22 cellular contexts compared by ENCODE assay signal in the genomic region with DNA sequence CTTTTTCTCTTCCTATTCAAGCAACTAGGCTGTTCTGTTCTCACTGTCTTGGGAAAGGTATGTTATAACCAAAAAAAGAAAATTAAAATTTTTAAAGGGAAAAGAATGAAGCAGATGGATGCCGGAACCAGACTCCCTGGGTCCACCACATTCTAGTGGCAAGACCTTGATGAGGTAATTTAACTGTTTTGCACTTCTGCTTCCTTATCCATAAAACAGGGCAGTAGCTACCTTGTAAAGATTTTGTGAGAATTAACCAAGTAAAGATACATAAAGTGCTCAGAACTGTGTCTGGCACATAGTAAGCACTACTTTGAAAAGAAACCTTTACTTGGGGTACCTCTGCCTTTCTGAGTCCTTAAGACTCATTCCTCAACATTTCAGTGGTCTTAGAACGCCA. TPM values are rescaled to one million over a fixed set of nuclear protein-coding genes. Genes with fewer than 3 reads are reported as not detected.
DNase-seq lines count a peak whose midpoint lies in the region; ATAC-seq, FAIRE-seq and TF ChIP-seq lines count a peak whose summit lies in the region.
"Had no signal": no experiment of that assay in that cellular context is flagged by ENCODE, and none has a peak within 500 bp of the region (broad histone marks: within the 10 kb centered on the region; RNA-seq: fewer than 3 reads in every experiment).

No MANE protein-coding gene starts in this region.

- H3K9me3 ChIP-seq in Panc1 (ENCODE audit: control insufficient read depth, insufficient read depth, low read depth, low read length) (no peaks in the 10 kb centered on the region), mucosa of descending colon (no peaks in the 10 kb centered on the region), lower lobe of right lung (no peaks in the 10 kb centered on the region)

- H3K36me3 Mint-ChIP-seq in activated naive CD4-positive, alpha-beta T cell treated with anti-CD3 and anti-CD28 coated beads for 36 hours (ENCODE audit: low read depth) = no peaks in the 10 kb centered on the region
- H3K36me3 Mint-ChIP-seq: CD14-positive monocyte; CD4-positive, alpha-beta memory T cell had no signal

- no peaks in the 10 kb centered on the region for H3K4me1 Mint-ChIP-seq in activated naive CD4-positive, alpha-beta T cell treated with anti-CD3 and anti-CD28 coated beads for 36 hours (ENCODE audit: low read depth)
- H3K4me1 Mint-ChIP-seq: CD14-positive monocyte; CD4-positive, alpha-beta memory T cell had no signal

- no TSS peak for BruUV-seq in Panc1 (replicated peaks; lab: Mats Ljungman, UMichigan)

- no peak for DNase-seq in Panc1 (ENCODE audit: low read depth, low spot score)
- no peak for DNase-seq in mucosa of descending colon
- DNase-seq in RCC 7860 (ENCODE audit: low spot score) = no peak
- no peak for DNase-seq in SIG-M5 (lab: John Stamatoyannopoulos, UW)
- no peak for DNase-seq in activated naive CD4-positive, alpha-beta T cell treated with anti-CD3 and anti-CD28 coated beads for 36 hours
- DNase-seq in lower lobe of right lung = no peak
- DNase-seq: AML-193; CD4-positive, alpha-beta memory T cell; DMS153; DMS79; GDM1; GOT3; H7; HFFc6; IMR-90 had no signal

- H3K4me3 ChIP-seq in Panc1 (ENCODE audit: low read depth in 2 of 2, low read length in 2 of 2) (no peak overlapping the region), mucosa of descending colon (no peak overlapping the region), lower lobe of right lung (no peak overlapping the region)

- POLR2A ChIA-PET in Panc1 (lab: Charles Lee) = no interaction called here

- H3K27me3 Mint-ChIP-seq in activated naive CD4-positive, alpha-beta T cell treated with anti-CD3 and anti-CD28 coated beads for 36 hours (ENCODE audit: low read depth) = peaks cover 25% of the 10 kb centered on the region

- H3K4me3 Mint-ChIP-seq in activated naive CD4-positive, alpha-beta T cell treated with anti-CD3 and anti-CD28 coated beads for 36 hours = no peak overlapping the region
- H3K4me3 Mint-ChIP-seq: CD14-positive monocyte; CD4-positive, alpha-beta memory T cell; HFFc6 had no signal

- ATAC-seq in Panc1 (no peak), mucosa of descending colon (peak; percentile 60), lower lobe of right lung (no peak)
- ATAC-seq: HCT116 had no signal

- peak; percentile 57 for FAIRE-seq in colon (lab: Jason Lieb, UNC)
- FAIRE-seq in RCC 7860 (lab: Jason Lieb, UNC) = no peak
- FAIRE-seq: A204.1, GM12892, GM18507, HTR-8/SVneo had no signal

- no peaks in the 10 kb centered on the region for H3K9me3 Mint-ChIP-seq in activated naive CD4-positive, alpha-beta T cell treated with anti-CD3 and anti-CD28 coated beads for 36 hours
- H3K9me3 Mint-ChIP-seq: CD4-positive, alpha-beta memory T cell; HFFc6 had no signal

- intact Hi-C loops in Panc1 (cut with micrococcal nuclease; ENCODE audit: unreplicated experiment) = no loop called here
- intact Hi-C loops in mucosa of descending colon (cut with DNase I, micrococcal nuclease) = no loop called here
- intact Hi-C loops in activated naive CD4-positive, alpha-beta T cell treated with anti-CD3 and anti-CD28 coated beads for 36 hours (cut with micrococcal nuclease) = no loop called here
- intact Hi-C loops in lower lobe of right lung (cut with DNase I) = no loop called here

- no peak overlapping the region for H3K27ac Mint-ChIP-seq in activated naive CD4-positive, alpha-beta T cell treated with anti-CD3 and anti-CD28 coated beads for 36 hours
- H3K27ac Mint-ChIP-seq: CD4-positive, alpha-beta memory T cell; HFFc6 had no signal

- H3K27ac ChIP-seq in Panc1 (ENCODE audit: low read length) (peak overlapping the region; percentile 23; the same call in 1 of the 2 replicates), lower lobe of right lung (no peak overlapping the region)

- no peak for TF ChIP-seq CTCF in Panc1 (IDR thresholded peaks at IDR 0.05)
- TF ChIP-seq CTCF in mucosa of descending colon (IDR thresholded peaks at IDR 0.05) = no peak
- no peak for TF ChIP-seq CTCF in lower lobe of right lung (IDR thresholded peaks at IDR 0.05)

- H3K27me3 ChIP-seq in Panc1 (ENCODE audit: control insufficient read depth, insufficient read depth, low read length) = no peaks in the 10 kb centered on the region
- H3K27me3 ChIP-seq in lower lobe of right lung (ENCODE audit: low read depth) = no peaks in the 10 kb centered on the region

- H3K36me3 ChIP-seq in Panc1 (ENCODE audit: control insufficient read depth, insufficient read depth, low read length) = no peaks in the 10 kb centered on the region
- H3K36me3 ChIP-seq in mucosa of descending colon (ENCODE audit: low read depth) = no peaks in the 10 kb centered on the region
- H3K36me3 ChIP-seq in lower lobe of right lung = no peaks in the 10 kb centered on the region

- H3K4me1 ChIP-seq in Panc1 (ENCODE audit: control insufficient read depth, insufficient read depth, low read length) (peaks cover 17% of the 10 kb centered on the region), mucosa of descending colon (ENCODE audit: low read depth) (peaks cover 40% of the 10 kb centered on the region), lower lobe of right lung (no peaks in the 10 kb centered on the region)

- CTCF ChIA-PET in Panc1 (lab: Charles Lee) = interaction anchor here (0.6 kb wide), 1 partner anchor 17 kb away, joined by 3 read pairs; no protein-coding TSS in a partner anchor
- CTCF ChIA-PET in activated naive CD4-positive, alpha-beta T cell treated with anti-CD3 and anti-CD28 coated beads for 36 hours (lab: Charles Lee) = no interaction called here

- in situ Hi-C loops in Panc1 (cut with HindIII; ENCODE audit: low pct_unique_long_range_greater_than_20kb, low sequenced_read_pairs) = no loop called here

RNA-seq across cellular contexts. Expression of gene EPB41L4B, which starts 17.0 kb away (rescaled TPM):
- total RNA-seq in Panc1 (2021; ENCODE audit: unreplicated experiment) (27.8 TPM), mucosa of descending colon (100 to 1,000 TPM in 2 of 3 donors, 10 to 100 TPM in 1; 56.3 to 163 (median 122) TPM), lower lobe of right lung (12.1 TPM)
- 20.2 TPM for polyA plus RNA-seq in Panc1 (2012; ENCODE audit: insufficient read length)
- under 1 TPM; 0.24 to 0.25 TPM for total RNA-seq in activated naive CD4-positive, alpha-beta T cell treated with anti-CD3 and anti-CD28 coated beads for 36 hours
- total RNA-seq: CD4-positive, alpha-beta memory T cell had no signal
- polyA plus RNA-seq: CD14-positive monocyte; CD4-positive, alpha-beta memory T cell had no signal

Comparison
In these comparisons a context has a peak if more than half of its experiments do, and no peak if none do; other contexts are left out.
1. RNA of gene EPB41L4B, which starts 17.0 kb away (total RNA-seq): 56.3 to 163 TPM in mucosa of descending colon, 27.8 TPM in Panc1 (single experiment) and 12.1 TPM in lower lobe of right lung (single experiment); 0.24 to 0.25 TPM in activated naive CD4-positive, alpha-beta T cell treated with anti-CD3 and anti-CD28 coated beads for 36 hours; every median in the first group is over 10 times any median in the second.